In the genomic region with DNA sequence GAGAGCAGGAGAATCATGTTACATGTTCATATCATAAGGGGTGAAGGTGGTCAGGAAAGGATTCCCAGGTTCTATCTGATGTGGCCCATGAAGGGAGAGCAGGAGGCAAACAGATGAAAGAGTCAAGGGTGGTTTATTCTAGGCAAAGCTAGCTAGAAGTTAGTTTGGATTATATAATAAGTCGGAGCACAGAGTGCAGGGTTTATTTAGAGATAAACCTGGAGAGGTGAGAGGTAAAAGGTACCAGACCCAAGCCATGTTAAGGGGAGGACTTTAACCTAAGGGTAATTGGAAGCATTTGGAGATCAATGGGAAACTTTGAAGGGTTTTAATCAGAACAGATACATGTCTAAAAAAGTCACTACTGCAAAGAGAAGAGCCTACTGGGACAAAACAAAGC, we compare ENCODE assay signal across 11 cellular contexts.
"Had no signal": no experiment of that assay in that cellular context is flagged by ENCODE, and none has a peak within 500 bp of the region (broad histone marks: within the 10 kb centered on the region; RNA-seq: fewer than 3 reads in every experiment).

No MANE protein-coding gene starts in this region.

- H3K4me3 ChIP-seq: GM23248, GM23338, HAP-1 had no signal

- H3K27ac ChIP-seq: GM23248 had no signal

- H3K9me3 ChIP-seq: HAP-1 had no signal

- H3K9ac ChIP-seq: GM23248 had no signal

- FAIRE-seq: H1, H54 had no signal

- H3K36me3 ChIP-seq: HAP-1 had no signal

- H3K4me1 ChIP-seq: HAP-1 had no signal

- DNase-seq: GM23248, GOT3, H7, H9, HCEC 1CT, HFFc6 had no signal

- ATAC-seq: GM23338, HCT116 had no signal
